Comparison of ENCODE assay signal across 1 cellular context in the genomic region with DNA sequence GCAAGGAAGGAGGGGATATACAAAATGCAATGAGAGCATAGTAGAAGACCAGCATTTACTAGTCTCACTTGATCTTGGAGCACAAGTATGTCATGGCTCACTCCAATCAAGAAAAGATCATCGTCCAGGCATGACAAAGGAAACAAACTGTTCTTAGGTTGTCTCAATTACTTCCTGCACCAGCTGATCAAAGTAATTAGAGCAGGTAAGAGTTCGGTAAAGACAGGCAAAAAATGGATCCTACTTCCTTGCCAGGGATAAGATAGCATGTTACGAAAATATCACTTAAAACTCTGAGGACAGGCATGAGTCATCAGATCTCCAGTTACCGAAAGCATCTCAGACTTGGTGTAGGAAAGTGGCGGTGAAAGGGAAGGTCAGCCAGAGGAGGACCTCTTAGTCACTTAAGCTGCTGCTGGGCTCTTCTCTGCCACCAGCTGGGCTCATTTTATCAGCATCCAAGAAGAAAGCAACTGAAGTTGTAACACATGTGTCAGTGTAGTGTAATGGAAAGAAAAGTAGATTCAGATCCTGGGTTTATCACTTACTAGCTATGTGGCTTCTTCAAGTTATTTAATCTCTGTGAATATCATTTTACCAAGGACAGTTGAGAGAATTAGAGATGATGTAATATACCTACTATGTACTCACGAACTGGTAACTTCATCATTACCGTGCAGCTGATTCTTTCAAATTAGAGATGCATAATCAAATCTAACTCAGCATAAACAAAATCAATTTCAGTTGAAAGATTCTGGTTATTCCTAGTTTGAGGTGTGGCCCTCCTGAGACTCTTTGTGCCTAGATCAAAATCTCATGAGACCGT.
A peak's percentile ranks its signal among the peaks of the same experiment; 100 is the strongest.
TF ChIP-seq lines count a peak whose summit lies in the region.

No MANE protein-coding gene starts in this region.

TF ChIP-seq in HEK293, 187 proteins besides CTCF, POLR2A, EP300 and RAD21 (continued from another document):
- TF ChIP-seq, protein P1, sequence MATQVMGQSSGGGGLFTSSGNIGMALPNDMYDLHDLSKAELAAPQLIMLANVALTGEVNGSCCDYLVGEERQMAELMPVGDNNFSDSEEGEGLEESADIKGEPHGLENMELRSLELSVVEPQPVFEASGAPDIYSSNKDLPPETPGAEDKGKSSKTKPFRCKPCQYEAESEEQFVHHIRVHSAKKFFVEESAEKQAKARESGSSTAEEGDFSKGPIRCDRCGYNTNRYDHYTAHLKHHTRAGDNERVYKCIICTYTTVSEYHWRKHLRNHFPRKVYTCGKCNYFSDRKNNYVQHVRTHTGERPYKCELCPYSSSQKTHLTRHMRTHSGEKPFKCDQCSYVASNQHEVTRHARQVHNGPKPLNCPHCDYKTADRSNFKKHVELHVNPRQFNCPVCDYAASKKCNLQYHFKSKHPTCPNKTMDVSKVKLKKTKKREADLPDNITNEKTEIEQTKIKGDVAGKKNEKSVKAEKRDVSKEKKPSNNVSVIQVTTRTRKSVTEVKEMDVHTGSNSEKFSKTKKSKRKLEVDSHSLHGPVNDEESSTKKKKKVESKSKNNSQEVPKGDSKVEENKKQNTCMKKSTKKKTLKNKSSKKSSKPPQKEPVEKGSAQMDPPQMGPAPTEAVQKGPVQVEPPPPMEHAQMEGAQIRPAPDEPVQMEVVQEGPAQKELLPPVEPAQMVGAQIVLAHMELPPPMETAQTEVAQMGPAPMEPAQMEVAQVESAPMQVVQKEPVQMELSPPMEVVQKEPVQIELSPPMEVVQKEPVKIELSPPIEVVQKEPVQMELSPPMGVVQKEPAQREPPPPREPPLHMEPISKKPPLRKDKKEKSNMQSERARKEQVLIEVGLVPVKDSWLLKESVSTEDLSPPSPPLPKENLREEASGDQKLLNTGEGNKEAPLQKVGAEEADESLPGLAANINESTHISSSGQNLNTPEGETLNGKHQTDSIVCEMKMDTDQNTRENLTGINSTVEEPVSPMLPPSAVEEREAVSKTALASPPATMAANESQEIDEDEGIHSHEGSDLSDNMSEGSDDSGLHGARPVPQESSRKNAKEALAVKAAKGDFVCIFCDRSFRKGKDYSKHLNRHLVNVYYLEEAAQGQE (tag by site-specific recombination; IDR thresholded peaks at IDR 0.05), result no peak
- TF ChIP-seq OSR2 (tag by site-specific recombination; IDR thresholded peaks at IDR 0.05) (peak; percentile 74), ZBTB49 (tag by site-specific recombination; IDR thresholded peaks at IDR 0.05; ENCODE audit: low read depth) (no peak), ZBTB48 (tag by site-specific recombination; IDR thresholded peaks at IDR 0.05) (peak; percentile 29; the same call in 1 of the 2 replicates), ZNF362 (tag by site-specific recombination; IDR thresholded peaks at IDR 0.05) (peak; percentile 78), KLF10 (tag by site-specific recombination; IDR thresholded peaks at IDR 0.05) (no peak), ZNF426 (tag by site-specific recombination; IDR thresholded peaks at IDR 0.05) (no peak), ZFP37 (tag by site-specific recombination; IDR thresholded peaks at IDR 0.05) (peak; percentile 82), ZNF704 (tag by site-specific recombination; IDR thresholded peaks at IDR 0.05) (no peak), ZNF202 (tag by site-specific recombination; IDR thresholded peaks at IDR 0.05; ENCODE audit: borderline replicate concordance) (no peak), ZNF571 (tag by site-specific recombination; IDR thresholded peaks at IDR 0.05) (no peak), ZNF114 (tag by site-specific recombination; IDR thresholded peaks at IDR 0.05) (no peak), ZSCAN16 (tag by site-specific recombination; IDR thresholded peaks at IDR 0.05) (no peak)
TF ChIP-seq in HEK293: peak in this region for 44.
